In genomic region chrX:68498508-68499379, GRCh38 we compare ENCODE assay signal across 1 cellular context.
A peak's percentile ranks its signal among the peaks of the same experiment; 100 is the strongest.
TF ChIP-seq lines count a peak whose summit lies in the region.

A gene with protein sequence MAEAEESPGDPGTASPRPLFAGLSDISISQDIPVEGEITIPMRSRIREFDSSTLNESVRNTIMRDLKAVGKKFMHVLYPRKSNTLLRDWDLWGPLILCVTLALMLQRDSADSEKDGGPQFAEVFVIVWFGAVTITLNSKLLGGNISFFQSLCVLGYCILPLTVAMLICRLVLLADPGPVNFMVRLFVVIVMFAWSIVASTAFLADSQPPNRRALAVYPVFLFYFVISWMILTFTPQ (plus strand): TSS chrX:68499051. CDS start chrX:68499067, 16 bp downstream.

TF ChIP-seq in WTC11, 78 proteins besides CTCF, POLR2A, EP300 and RAD21 (continued from another document and continues in another):
- TF ChIP-seq, protein P1, sequence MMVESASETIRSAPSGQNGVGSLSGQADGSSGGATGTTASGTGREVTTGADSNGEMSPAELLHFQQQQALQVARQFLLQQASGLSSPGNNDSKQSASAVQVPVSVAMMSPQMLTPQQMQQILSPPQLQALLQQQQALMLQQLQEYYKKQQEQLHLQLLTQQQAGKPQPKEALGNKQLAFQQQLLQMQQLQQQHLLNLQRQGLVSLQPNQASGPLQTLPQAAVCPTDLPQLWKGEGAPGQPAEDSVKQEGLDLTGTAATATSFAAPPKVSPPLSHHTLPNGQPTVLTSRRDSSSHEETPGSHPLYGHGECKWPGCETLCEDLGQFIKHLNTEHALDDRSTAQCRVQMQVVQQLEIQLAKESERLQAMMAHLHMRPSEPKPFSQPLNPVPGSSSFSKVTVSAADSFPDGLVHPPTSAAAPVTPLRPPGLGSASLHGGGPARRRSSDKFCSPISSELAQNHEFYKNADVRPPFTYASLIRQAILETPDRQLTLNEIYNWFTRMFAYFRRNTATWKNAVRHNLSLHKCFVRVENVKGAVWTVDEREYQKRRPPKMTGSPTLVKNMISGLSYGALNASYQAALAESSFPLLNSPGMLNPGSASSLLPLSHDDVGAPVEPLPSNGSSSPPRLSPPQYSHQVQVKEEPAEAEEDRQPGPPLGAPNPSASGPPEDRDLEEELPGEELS (CRISPR knock-in tag; IDR thresholded peaks at IDR 0.05) = no peak
- TF ChIP-seq NR3C1 (CRISPR knock-in tag; conservative IDR thresholded peaks at IDR 0.05; ENCODE audit: low read depth) (no peak), ZNF416 (CRISPR knock-in tag; IDR thresholded peaks at IDR 0.05) (no peak), ETV6 (CRISPR knock-in tag; IDR thresholded peaks at IDR 0.05) (no peak; the same call in 1 of the 2 replicates), ZNF671 (CRISPR knock-in tag; IDR thresholded peaks at IDR 0.05) (no peak), ZNF263 (CRISPR knock-in tag; IDR thresholded peaks at IDR 0.05; ENCODE audit: low read depth) (no peak), ZNF138 (CRISPR knock-in tag; conservative IDR thresholded peaks at IDR 0.05) (no peak), OVOL2 (CRISPR knock-in tag; IDR thresholded peaks at IDR 0.05; ENCODE audit: borderline replicate concordance) (no peak), ZNF232 (CRISPR knock-in tag; IDR thresholded peaks at IDR 0.05) (no peak), SP1 (CRISPR knock-in tag; conservative IDR thresholded peaks at IDR 0.05) (no peak), SMAD3 (CRISPR knock-in tag; IDR thresholded peaks at IDR 0.05; ENCODE audit: borderline replicate concordance) (no peak), MLX (CRISPR knock-in tag; IDR thresholded peaks at IDR 0.05) (no peak), TEAD1 (CRISPR knock-in tag; IDR thresholded peaks at IDR 0.05) (no peak), MXD4 (CRISPR knock-in tag; IDR thresholded peaks at IDR 0.05; ENCODE audit: borderline replicate concordance) (no peak), AR (CRISPR knock-in tag; IDR thresholded peaks at IDR 0.05) (no peak), NFE2L1 (CRISPR knock-in tag; IDR thresholded peaks at IDR 0.05) (no peak; the same call in 1 of the 2 replicates), ERG (CRISPR knock-in tag; IDR thresholded peaks at IDR 0.05) (no peak), FOXJ3 (CRISPR knock-in tag; IDR thresholded peaks at IDR 0.05; ENCODE audit: borderline replicate concordance) (no peak), ATF3 (CRISPR knock-in tag; conservative IDR thresholded peaks at IDR 0.05) (no peak), ZNF396 (CRISPR knock-in tag; IDR thresholded peaks at IDR 0.05; ENCODE audit: borderline replicate concordance) (no peak), ZNF281 (CRISPR knock-in tag; IDR thresholded peaks at IDR 0.05) (no peak), NFATC4 (CRISPR knock-in tag; IDR thresholded peaks at IDR 0.05) (no peak), SMAD4 (CRISPR knock-in tag; IDR thresholded peaks at IDR 0.05) (no peak)
- TF ChIP-seq, protein P2, sequence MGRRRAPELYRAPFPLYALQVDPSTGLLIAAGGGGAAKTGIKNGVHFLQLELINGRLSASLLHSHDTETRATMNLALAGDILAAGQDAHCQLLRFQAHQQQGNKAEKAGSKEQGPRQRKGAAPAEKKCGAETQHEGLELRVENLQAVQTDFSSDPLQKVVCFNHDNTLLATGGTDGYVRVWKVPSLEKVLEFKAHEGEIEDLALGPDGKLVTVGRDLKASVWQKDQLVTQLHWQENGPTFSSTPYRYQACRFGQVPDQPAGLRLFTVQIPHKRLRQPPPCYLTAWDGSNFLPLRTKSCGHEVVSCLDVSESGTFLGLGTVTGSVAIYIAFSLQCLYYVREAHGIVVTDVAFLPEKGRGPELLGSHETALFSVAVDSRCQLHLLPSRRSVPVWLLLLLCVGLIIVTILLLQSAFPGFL (CRISPR knock-in tag; IDR thresholded peaks at IDR 0.05; ENCODE audit: borderline replicate concordance) = no peak
- TF ChIP-seq, protein P3, sequence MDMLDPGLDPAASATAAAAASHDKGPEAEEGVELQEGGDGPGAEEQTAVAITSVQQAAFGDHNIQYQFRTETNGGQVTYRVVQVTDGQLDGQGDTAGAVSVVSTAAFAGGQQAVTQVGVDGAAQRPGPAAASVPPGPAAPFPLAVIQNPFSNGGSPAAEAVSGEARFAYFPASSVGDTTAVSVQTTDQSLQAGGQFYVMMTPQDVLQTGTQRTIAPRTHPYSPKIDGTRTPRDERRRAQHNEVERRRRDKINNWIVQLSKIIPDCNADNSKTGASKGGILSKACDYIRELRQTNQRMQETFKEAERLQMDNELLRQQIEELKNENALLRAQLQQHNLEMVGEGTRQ (CRISPR knock-in tag; IDR thresholded peaks at IDR 0.05) = peak; percentile 57; the same call in 1 of the 2 replicates
- TF ChIP-seq, protein P4, sequence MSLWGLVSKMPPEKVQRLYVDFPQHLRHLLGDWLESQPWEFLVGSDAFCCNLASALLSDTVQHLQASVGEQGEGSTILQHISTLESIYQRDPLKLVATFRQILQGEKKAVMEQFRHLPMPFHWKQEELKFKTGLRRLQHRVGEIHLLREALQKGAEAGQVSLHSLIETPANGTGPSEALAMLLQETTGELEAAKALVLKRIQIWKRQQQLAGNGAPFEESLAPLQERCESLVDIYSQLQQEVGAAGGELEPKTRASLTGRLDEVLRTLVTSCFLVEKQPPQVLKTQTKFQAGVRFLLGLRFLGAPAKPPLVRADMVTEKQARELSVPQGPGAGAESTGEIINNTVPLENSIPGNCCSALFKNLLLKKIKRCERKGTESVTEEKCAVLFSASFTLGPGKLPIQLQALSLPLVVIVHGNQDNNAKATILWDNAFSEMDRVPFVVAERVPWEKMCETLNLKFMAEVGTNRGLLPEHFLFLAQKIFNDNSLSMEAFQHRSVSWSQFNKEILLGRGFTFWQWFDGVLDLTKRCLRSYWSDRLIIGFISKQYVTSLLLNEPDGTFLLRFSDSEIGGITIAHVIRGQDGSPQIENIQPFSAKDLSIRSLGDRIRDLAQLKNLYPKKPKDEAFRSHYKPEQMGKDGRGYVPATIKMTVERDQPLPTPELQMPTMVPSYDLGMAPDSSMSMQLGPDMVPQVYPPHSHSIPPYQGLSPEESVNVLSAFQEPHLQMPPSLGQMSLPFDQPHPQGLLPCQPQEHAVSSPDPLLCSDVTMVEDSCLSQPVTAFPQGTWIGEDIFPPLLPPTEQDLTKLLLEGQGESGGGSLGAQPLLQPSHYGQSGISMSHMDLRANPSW (CRISPR knock-in tag; conservative IDR thresholded peaks at IDR 0.05; ENCODE audit: low read depth) = no peak
- TF ChIP-seq, protein P5, sequence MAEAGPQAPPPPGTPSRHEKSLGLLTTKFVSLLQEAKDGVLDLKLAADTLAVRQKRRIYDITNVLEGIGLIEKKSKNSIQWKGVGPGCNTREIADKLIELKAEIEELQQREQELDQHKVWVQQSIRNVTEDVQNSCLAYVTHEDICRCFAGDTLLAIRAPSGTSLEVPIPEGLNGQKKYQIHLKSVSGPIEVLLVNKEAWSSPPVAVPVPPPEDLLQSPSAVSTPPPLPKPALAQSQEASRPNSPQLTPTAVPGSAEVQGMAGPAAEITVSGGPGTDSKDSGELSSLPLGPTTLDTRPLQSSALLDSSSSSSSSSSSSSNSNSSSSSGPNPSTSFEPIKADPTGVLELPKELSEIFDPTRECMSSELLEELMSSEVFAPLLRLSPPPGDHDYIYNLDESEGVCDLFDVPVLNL (CRISPR knock-in tag; IDR thresholded peaks at IDR 0.05; ENCODE audit: borderline replicate concordance, low read depth) = no peak
- TF ChIP-seq, protein P6, sequence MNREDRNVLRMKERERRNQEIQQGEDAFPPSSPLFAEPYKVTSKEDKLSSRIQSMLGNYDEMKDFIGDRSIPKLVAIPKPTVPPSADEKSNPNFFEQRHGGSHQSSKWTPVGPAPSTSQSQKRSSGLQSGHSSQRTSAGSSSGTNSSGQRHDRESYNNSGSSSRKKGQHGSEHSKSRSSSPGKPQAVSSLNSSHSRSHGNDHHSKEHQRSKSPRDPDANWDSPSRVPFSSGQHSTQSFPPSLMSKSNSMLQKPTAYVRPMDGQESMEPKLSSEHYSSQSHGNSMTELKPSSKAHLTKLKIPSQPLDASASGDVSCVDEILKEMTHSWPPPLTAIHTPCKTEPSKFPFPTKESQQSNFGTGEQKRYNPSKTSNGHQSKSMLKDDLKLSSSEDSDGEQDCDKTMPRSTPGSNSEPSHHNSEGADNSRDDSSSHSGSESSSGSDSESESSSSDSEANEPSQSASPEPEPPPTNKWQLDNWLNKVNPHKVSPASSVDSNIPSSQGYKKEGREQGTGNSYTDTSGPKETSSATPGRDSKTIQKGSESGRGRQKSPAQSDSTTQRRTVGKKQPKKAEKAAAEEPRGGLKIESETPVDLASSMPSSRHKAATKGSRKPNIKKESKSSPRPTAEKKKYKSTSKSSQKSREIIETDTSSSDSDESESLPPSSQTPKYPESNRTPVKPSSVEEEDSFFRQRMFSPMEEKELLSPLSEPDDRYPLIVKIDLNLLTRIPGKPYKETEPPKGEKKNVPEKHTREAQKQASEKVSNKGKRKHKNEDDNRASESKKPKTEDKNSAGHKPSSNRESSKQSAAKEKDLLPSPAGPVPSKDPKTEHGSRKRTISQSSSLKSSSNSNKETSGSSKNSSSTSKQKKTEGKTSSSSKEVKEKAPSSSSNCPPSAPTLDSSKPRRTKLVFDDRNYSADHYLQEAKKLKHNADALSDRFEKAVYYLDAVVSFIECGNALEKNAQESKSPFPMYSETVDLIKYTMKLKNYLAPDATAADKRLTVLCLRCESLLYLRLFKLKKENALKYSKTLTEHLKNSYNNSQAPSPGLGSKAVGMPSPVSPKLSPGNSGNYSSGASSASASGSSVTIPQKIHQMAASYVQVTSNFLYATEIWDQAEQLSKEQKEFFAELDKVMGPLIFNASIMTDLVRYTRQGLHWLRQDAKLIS (CRISPR knock-in tag; IDR thresholded peaks at IDR 0.05; ENCODE audit: borderline replicate concordance) = no peak
- TF ChIP-seq, protein P7, sequence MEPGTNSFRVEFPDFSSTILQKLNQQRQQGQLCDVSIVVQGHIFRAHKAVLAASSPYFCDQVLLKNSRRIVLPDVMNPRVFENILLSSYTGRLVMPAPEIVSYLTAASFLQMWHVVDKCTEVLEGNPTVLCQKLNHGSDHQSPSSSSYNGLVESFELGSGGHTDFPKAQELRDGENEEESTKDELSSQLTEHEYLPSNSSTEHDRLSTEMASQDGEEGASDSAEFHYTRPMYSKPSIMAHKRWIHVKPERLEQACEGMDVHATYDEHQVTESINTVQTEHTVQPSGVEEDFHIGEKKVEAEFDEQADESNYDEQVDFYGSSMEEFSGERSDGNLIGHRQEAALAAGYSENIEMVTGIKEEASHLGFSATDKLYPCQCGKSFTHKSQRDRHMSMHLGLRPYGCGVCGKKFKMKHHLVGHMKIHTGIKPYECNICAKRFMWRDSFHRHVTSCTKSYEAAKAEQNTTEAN (CRISPR knock-in tag; IDR thresholded peaks at IDR 0.05) = no peak
- TF ChIP-seq, protein P8, sequence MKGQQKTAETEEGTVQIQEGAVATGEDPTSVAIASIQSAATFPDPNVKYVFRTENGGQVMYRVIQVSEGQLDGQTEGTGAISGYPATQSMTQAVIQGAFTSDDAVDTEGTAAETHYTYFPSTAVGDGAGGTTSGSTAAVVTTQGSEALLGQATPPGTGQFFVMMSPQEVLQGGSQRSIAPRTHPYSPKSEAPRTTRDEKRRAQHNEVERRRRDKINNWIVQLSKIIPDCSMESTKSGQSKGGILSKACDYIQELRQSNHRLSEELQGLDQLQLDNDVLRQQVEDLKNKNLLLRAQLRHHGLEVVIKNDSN (CRISPR knock-in tag; IDR thresholded peaks at IDR 0.05) = 0 out of 2 replicates have a peak, but pooled peaks have one; percentile 18
